In the genomic region with DNA sequence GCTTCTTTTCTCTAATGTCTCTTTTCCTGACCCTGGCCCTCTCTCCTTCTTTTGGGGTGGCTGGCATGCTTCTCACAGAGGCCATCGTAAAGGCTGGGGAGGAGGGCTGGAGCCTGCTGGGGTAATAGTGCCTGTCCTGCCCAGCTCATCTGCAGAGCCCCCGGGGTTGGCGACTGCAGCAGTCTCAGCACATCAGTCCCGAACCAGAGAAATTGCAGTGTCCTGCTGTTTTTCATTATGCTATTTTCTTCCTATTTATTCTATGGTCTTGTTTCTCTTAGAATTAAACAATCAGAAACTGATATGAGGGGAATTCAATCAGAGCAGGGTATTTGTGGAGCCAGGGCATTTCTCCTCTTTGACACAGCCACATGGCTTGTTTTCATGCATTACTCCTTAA, we compare ENCODE assay signal across 18 cellular contexts.
DNase-seq lines count a peak whose midpoint lies in the region; ATAC-seq, FAIRE-seq and TF ChIP-seq lines count a peak whose summit lies in the region.
"Had no signal": no experiment of that assay in that cellular context is flagged by ENCODE, and none has a peak within 500 bp of the region (broad histone marks: within the 10 kb centered on the region; RNA-seq: fewer than 3 reads in every experiment).

No MANE protein-coding gene starts in this region.

- no peak overlapping the region for H3K4me3 Mint-ChIP-seq in CD4-positive, alpha-beta T cell
- H3K4me3 Mint-ChIP-seq in central memory CD8-positive, alpha-beta T cell = no peak overlapping the region
- no peak overlapping the region for H3K4me3 Mint-ChIP-seq in nephron
- no peak overlapping the region for H3K4me3 Mint-ChIP-seq in CD8-positive, alpha-beta T cell
- no peak overlapping the region for H3K4me3 Mint-ChIP-seq in activated naive CD4-positive, alpha-beta T cell treated with anti-CD3 and anti-CD28 coated beads for 36 hours
- H3K4me3 Mint-ChIP-seq: CD4-positive, CD25-positive, alpha-beta regulatory T cell had no signal

- H3K4me1 ChIP-seq in right atrium auricular region = no peaks in the 10 kb centered on the region
- peaks cover 42% of the 10 kb centered on the region for H3K4me1 ChIP-seq in CD8-positive, alpha-beta T cell (ENCODE audit: insufficient read depth, low read length)

- no peak for FAIRE-seq in H54 (lab: Jason Lieb, UNC)
- FAIRE-seq: G401.6, GM12891 had no signal

- H3K27ac ChIP-seq in CD4-positive, alpha-beta T cell (ENCODE audit: low read depth, low read length) = no peak overlapping the region
- H3K27ac ChIP-seq in right atrium auricular region = no peak overlapping the region
- no peak overlapping the region for H3K27ac ChIP-seq in CD8-positive, alpha-beta T cell (ENCODE audit: low read depth, low read length)
- H3K27ac ChIP-seq: BLaER1 treated with 17β-estradiol and CSF1 and Interleukin-3, amounts not matched to agents 10 nM and 100 nM; GM23248 had no signal

- intact Hi-C loops in CD4-positive, alpha-beta T cell (cut with DNase I, micrococcal nuclease) = no loop called here
- intact Hi-C loops in CD8-positive, alpha-beta T cell (cut with DNase I, micrococcal nuclease) = no loop called here
- intact Hi-C loops in activated naive CD4-positive, alpha-beta T cell treated with anti-CD3 and anti-CD28 coated beads for 36 hours (cut with micrococcal nuclease) = loop anchor here (5.0 kb wide), 1 partner anchor 123 kb away; no protein-coding TSS in a partner anchor

- POLR2A ChIA-PET in CD4-positive, alpha-beta T cell (lab: Charles Lee) = no interaction called here
- POLR2A ChIA-PET in CD8-positive, alpha-beta T cell (lab: Charles Lee) = no interaction called here

- peaks cover 50% of the 10 kb centered on the region for H3K4me1 Mint-ChIP-seq in CD4-positive, alpha-beta T cell (ENCODE audit: low read depth)
- peaks cover 13% of the 10 kb centered on the region for H3K4me1 Mint-ChIP-seq in central memory CD8-positive, alpha-beta T cell
- peaks cover 55% of the 10 kb centered on the region for H3K4me1 Mint-ChIP-seq in nephron
- H3K4me1 Mint-ChIP-seq in CD8-positive, alpha-beta T cell (ENCODE audit: low read depth) = peaks cover 54% of the 10 kb centered on the region
- peaks cover 65% of the 10 kb centered on the region for H3K4me1 Mint-ChIP-seq in activated naive CD4-positive, alpha-beta T cell treated with anti-CD3 and anti-CD28 coated beads for 36 hours (ENCODE audit: low read depth)

- H3K27me3 ChIP-seq in CD4-positive, alpha-beta T cell (ENCODE audit: control insufficient read depth, insufficient read depth, low read length) = no peaks in the 10 kb centered on the region
- H3K27me3 ChIP-seq in right atrium auricular region = no peaks in the 10 kb centered on the region
- no peaks in the 10 kb centered on the region for H3K27me3 ChIP-seq in CD8-positive, alpha-beta T cell (ENCODE audit: insufficient read depth, low read length)
- H3K27me3 ChIP-seq: BLaER1 treated with 17β-estradiol and CSF1 and Interleukin-3, amounts not matched to agents 10 nM and 100 nM had no signal

- DNase-seq in CD4-positive, alpha-beta T cell = no peak
- DNase-seq in NCI-H2227 (lab: John Stamatoyannopoulos, UW; ENCODE audit: unreplicated experiment) (peak; percentile 2), right atrium auricular region (ENCODE audit: low spot score) (no peak), H54 (ENCODE audit: insufficient read length, low spot score) (no peak)
- no peak for DNase-seq in central memory CD8-positive, alpha-beta T cell (ENCODE audit: low spot score in 2 of 2)
- no peak for DNase-seq in CD8-positive, alpha-beta T cell
- DNase-seq in activated naive CD4-positive, alpha-beta T cell treated with anti-CD3 and anti-CD28 coated beads for 36 hours = no peak
- DNase-seq: ACHN; CD4-positive, CD25-positive, alpha-beta regulatory T cell; DMS153; DMS79 treated with DMSO at 0.1 percent for 48 hours; EL; GM23248; H7 had no signal

- peak overlapping the region; percentile 5 for H3K27ac Mint-ChIP-seq in CD4-positive, alpha-beta T cell
- peak overlapping the region; percentile 61 for H3K27ac Mint-ChIP-seq in central memory CD8-positive, alpha-beta T cell (ENCODE audit: low read depth)
- H3K27ac Mint-ChIP-seq in nephron = peak overlapping the region in 2 of 3 experiments; percentile 25 to 32
- no peak overlapping the region for H3K27ac Mint-ChIP-seq in CD8-positive, alpha-beta T cell
- no peak overlapping the region for H3K27ac Mint-ChIP-seq in activated naive CD4-positive, alpha-beta T cell treated with anti-CD3 and anti-CD28 coated beads for 36 hours

- TF ChIP-seq CTCF in CD4-positive, alpha-beta T cell (IDR thresholded peaks at IDR 0.05) = no peak
- TF ChIP-seq CTCF in nephron (IDR thresholded peaks at IDR 0.05; ENCODE audit: unreplicated experiment in 3 of 3) = no peak
- no peak for TF ChIP-seq CTCF in right atrium auricular region (IDR thresholded peaks at IDR 0.05)
- no peak for TF ChIP-seq CTCF in CD8-positive, alpha-beta T cell (IDR thresholded peaks at IDR 0.05)

- H3K36me3 Mint-ChIP-seq in CD4-positive, alpha-beta T cell (ENCODE audit: low read depth) = no peaks in the 10 kb centered on the region
- no peaks in the 10 kb centered on the region for H3K36me3 Mint-ChIP-seq in central memory CD8-positive, alpha-beta T cell (ENCODE audit: insufficient read depth)
- no peaks in the 10 kb centered on the region for H3K36me3 Mint-ChIP-seq in nephron (ENCODE audit: low read depth)
- H3K36me3 Mint-ChIP-seq in CD8-positive, alpha-beta T cell = no peaks in the 10 kb centered on the region
- H3K36me3 Mint-ChIP-seq in activated naive CD4-positive, alpha-beta T cell treated with anti-CD3 and anti-CD28 coated beads for 36 hours (ENCODE audit: low read depth) = no peaks in the 10 kb centered on the region
- H3K36me3 Mint-ChIP-seq: CD4-positive, CD25-positive, alpha-beta regulatory T cell had no signal

- no peak for TF ChIP-seq POLR2A in H54 (IDR thresholded peaks at IDR 0.05; ENCODE audit: low read depth, low read length)

- H3K36me3 ChIP-seq in right atrium auricular region = no peaks in the 10 kb centered on the region
- H3K36me3 ChIP-seq in CD8-positive, alpha-beta T cell (ENCODE audit: insufficient read depth, low read length) = no peaks in the 10 kb centered on the region
- H3K36me3 ChIP-seq: BLaER1 treated with 17β-estradiol and CSF1 and Interleukin-3, amounts not matched to agents 10 nM and 100 nM had no signal

- no peak for ATAC-seq in CD4-positive, alpha-beta T cell (ENCODE audit: poor library complexity)
- ATAC-seq in central memory CD8-positive, alpha-beta T cell (replicated peaks; ENCODE audit: extremely low read depth, poor library complexity, severe bottlenecking) = no peak
- no peak for ATAC-seq in CD8-positive, alpha-beta T cell

- H3K9me3 ChIP-seq in CD4-positive, alpha-beta T cell (ENCODE audit: control insufficient read depth, low read length) = no peaks in the 10 kb centered on the region
- H3K9me3 ChIP-seq in right atrium auricular region = no peaks in the 10 kb centered on the region
- H3K9me3 ChIP-seq in CD8-positive, alpha-beta T cell (ENCODE audit: low read length) = no peaks in the 10 kb centered on the region
- H3K9me3 ChIP-seq: BLaER1 treated with 17β-estradiol and CSF1 and Interleukin-3, amounts not matched to agents 10 nM and 100 nM had no signal

- no peaks in the 10 kb centered on the region for H3K9me3 Mint-ChIP-seq in CD4-positive, alpha-beta T cell
- H3K9me3 Mint-ChIP-seq in central memory CD8-positive, alpha-beta T cell = no peaks in the 10 kb centered on the region
- no peaks in the 10 kb centered on the region for H3K9me3 Mint-ChIP-seq in nephron
- H3K9me3 Mint-ChIP-seq in CD8-positive, alpha-beta T cell = no peaks in the 10 kb centered on the region
- no peaks in the 10 kb centered on the region for H3K9me3 Mint-ChIP-seq in activated naive CD4-positive, alpha-beta T cell treated with anti-CD3 and anti-CD28 coated beads for 36 hours
- H3K9me3 Mint-ChIP-seq: CD4-positive, CD25-positive, alpha-beta regulatory T cell had no signal

- H3K27me3 Mint-ChIP-seq in CD4-positive, alpha-beta T cell = no peaks in the 10 kb centered on the region
- peaks cover 8% of the 10 kb centered on the region for H3K27me3 Mint-ChIP-seq in central memory CD8-positive, alpha-beta T cell
- H3K27me3 Mint-ChIP-seq in nephron (ENCODE audit: low read depth) = no peaks in the 10 kb centered on the region
- no peaks in the 10 kb centered on the region for H3K27me3 Mint-ChIP-seq in CD8-positive, alpha-beta T cell (ENCODE audit: low read depth)
- no peaks in the 10 kb centered on the region for H3K27me3 Mint-ChIP-seq in activated naive CD4-positive, alpha-beta T cell treated with anti-CD3 and anti-CD28 coated beads for 36 hours (ENCODE audit: low read depth)

- CTCF ChIA-PET in CD4-positive, alpha-beta T cell (lab: Charles Lee) = interaction anchor here (0.6 kb wide), 1 partner anchor 180 kb away, joined by 4 read pairs; no protein-coding TSS in a partner anchor
- CTCF ChIA-PET in CD8-positive, alpha-beta T cell (lab: Charles Lee) = no interaction called here
- CTCF ChIA-PET in activated naive CD4-positive, alpha-beta T cell treated with anti-CD3 and anti-CD28 coated beads for 36 hours (lab: Charles Lee) = interaction anchor here (1.4 kb wide), 1 partner anchor 86 kb away, joined by 4 read pairs; no protein-coding TSS in a partner anchor

- H3K4me3 ChIP-seq in right atrium auricular region = no peak overlapping the region
- no peak overlapping the region for H3K4me3 ChIP-seq in CD8-positive, alpha-beta T cell (ENCODE audit: low read depth, low read length)
- H3K4me3 ChIP-seq: BLaER1 treated with 17β-estradiol and CSF1 and Interleukin-3, amounts not matched to agents 10 nM and 100 nM; GM23248 had no signal

Comparison
In these comparisons a context has a peak if more than half of its experiments do, and no peak if none do; other contexts are left out.
1. H3K27ac Mint-ChIP-seq: peak in CD4-positive, alpha-beta T cell (single experiment), central memory CD8-positive, alpha-beta T cell (single experiment) and nephron (2 of 3); none in CD8-positive, alpha-beta T cell (single experiment) and activated naive CD4-positive, alpha-beta T cell treated with anti-CD3 and anti-CD28 coated beads for 36 hours (single experiment).